In the genomic region with DNA sequence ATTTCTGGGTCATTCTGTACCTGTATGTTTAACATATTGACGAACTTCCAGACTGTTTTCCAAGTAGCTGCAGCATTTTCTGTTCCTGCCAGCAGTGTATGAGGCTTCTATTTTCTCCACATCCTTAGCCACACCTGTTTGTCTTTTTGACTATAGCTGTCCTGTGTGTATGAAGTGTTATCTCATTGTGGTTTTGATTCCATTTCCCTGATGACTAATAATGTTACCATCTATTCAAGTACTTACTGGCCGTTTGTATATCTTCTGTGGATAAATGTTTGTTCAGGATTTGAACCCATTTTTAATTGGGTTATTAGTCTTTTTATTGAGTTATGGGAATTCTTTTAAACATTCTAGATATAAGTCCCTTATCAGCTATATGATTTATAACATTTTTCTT, we compare ENCODE assay signal across 10 cellular contexts.
DNase-seq lines count a peak whose midpoint lies in the region; ATAC-seq and TF ChIP-seq lines count a peak whose summit lies in the region.
"Had no signal": no experiment of that assay in that cellular context is flagged by ENCODE, and none has a peak within 500 bp of the region (broad histone marks: within the 10 kb centered on the region; RNA-seq: fewer than 3 reads in every experiment).

No MANE protein-coding gene starts in this region.

- POLR2A ChIA-PET in naive thymus-derived CD8-positive, alpha-beta T cell (lab: Charles Lee): no interaction called here

- no peaks in the 10 kb centered on the region for H3K9me3 Mint-ChIP-seq in activated T-cell treated with anti-CD3 and anti-CD28 coated beads, Interleukin-2, amount 50 U/mL, for 72 hours
- H3K9me3 Mint-ChIP-seq in activated T-cell treated with anti-CD3 and anti-CD28 coated beads, Interleukin-2, amount 50 U/mL, for 4 hours: no peaks in the 10 kb centered on the region
- H3K9me3 Mint-ChIP-seq in stimulated activated naive CD8-positive, alpha-beta T cell treated with anti-CD3 and anti-CD28 coated beads, Interleukin-15, amount 100 ng/mL, for 72 hours: no peaks in the 10 kb centered on the region
- no peaks in the 10 kb centered on the region for H3K9me3 Mint-ChIP-seq in naive thymus-derived CD8-positive, alpha-beta T cell
- H3K9me3 Mint-ChIP-seq in Calu3 (ENCODE audit: low read depth, unreplicated experiment): no peaks in the 10 kb centered on the region
- H3K9me3 Mint-ChIP-seq: H9 had no signal

- ATAC-seq in activated T-cell treated with anti-CD3 and anti-CD28 coated beads, Interleukin-2, amount 50 U/mL, for 72 hours (replicated peaks in 1 of 2): peak; percentile 72 to 81
- ATAC-seq in activated T-cell treated with anti-CD3 and anti-CD28 coated beads, Interleukin-2, amount 50 U/mL, for 4 hours: no peak
- ATAC-seq in stimulated activated naive CD8-positive, alpha-beta T cell treated with anti-CD3 and anti-CD28 coated beads, Interleukin-15, amount 100 ng/mL, for 72 hours: peak; percentile 89
- no peak for ATAC-seq in naive thymus-derived CD8-positive, alpha-beta T cell

- intact Hi-C loops in mammary epithelial cell (cut with micrococcal nuclease): no loop called here
- intact Hi-C loops in Calu3 (cut with micrococcal nuclease; ENCODE audit: unreplicated experiment): no loop called here

- no peak for TF ChIP-seq CTCF in mammary epithelial cell (conservative IDR thresholded peaks at IDR 0.05 in 1 of 2, IDR thresholded peaks at IDR 0.05 in 1 of 2; ENCODE audit: extremely low read depth in 1 of 2, insufficient read depth in 1 of 2, low read depth in 1 of 2, low read length in 2 of 2)
- TF ChIP-seq CTCF in Calu3 (IDR thresholded peaks at IDR 0.05; ENCODE audit: unreplicated experiment): no peak

- 0% methylated on average over 2 of the region's 2 CpGs for WGBS in mammary epithelial cell (ENCODE audit: low coverage, missing lambda C conversion rate)

- H3K9me3 ChIP-seq in mammary epithelial cell (replicated peaks; ENCODE audit: insufficient read depth, low read length): no peaks in the 10 kb centered on the region
- H3K9me3 ChIP-seq: colonic mucosa had no signal

- H3K36me3 Mint-ChIP-seq in activated T-cell treated with anti-CD3 and anti-CD28 coated beads, Interleukin-2, amount 50 U/mL, for 72 hours (ENCODE audit: insufficient read depth in 2 of 2): no peaks in the 10 kb centered on the region
- peaks cover 14% of the 10 kb centered on the region for H3K36me3 Mint-ChIP-seq in activated T-cell treated with anti-CD3 and anti-CD28 coated beads, Interleukin-2, amount 50 U/mL, for 4 hours (ENCODE audit: insufficient read depth)
- peaks cover 5 to 30% (median 25%) of the 10 kb centered on the region in 3 donors for H3K36me3 Mint-ChIP-seq in naive thymus-derived CD8-positive, alpha-beta T cell
- H3K36me3 Mint-ChIP-seq in Calu3 (ENCODE audit: insufficient read depth, unreplicated experiment): no peaks in the 10 kb centered on the region

- no peak overlapping the region for H3K27ac Mint-ChIP-seq in activated T-cell treated with anti-CD3 and anti-CD28 coated beads, Interleukin-2, amount 50 U/mL, for 72 hours
- H3K27ac Mint-ChIP-seq in stimulated activated naive CD8-positive, alpha-beta T cell treated with anti-CD3 and anti-CD28 coated beads, Interleukin-15, amount 100 ng/mL, for 72 hours: no peak overlapping the region
- no peak overlapping the region for H3K27ac Mint-ChIP-seq in naive thymus-derived CD8-positive, alpha-beta T cell
- no peak overlapping the region for H3K27ac Mint-ChIP-seq in Calu3 (ENCODE audit: unreplicated experiment)
- H3K27ac Mint-ChIP-seq: H9 had no signal

- H4K20me1 ChIP-seq in mammary epithelial cell (ENCODE audit: insufficient read depth, low read length): no peaks in the 10 kb centered on the region

- H3K4me1 Mint-ChIP-seq in activated T-cell treated with anti-CD3 and anti-CD28 coated beads, Interleukin-2, amount 50 U/mL, for 72 hours (ENCODE audit: low read depth): peaks cover 13% of the 10 kb centered on the region
- peaks cover 6% of the 10 kb centered on the region for H3K4me1 Mint-ChIP-seq in activated T-cell treated with anti-CD3 and anti-CD28 coated beads, Interleukin-2, amount 50 U/mL, for 4 hours (ENCODE audit: low read depth)
- H3K4me1 Mint-ChIP-seq in stimulated activated naive CD8-positive, alpha-beta T cell treated with anti-CD3 and anti-CD28 coated beads, Interleukin-15, amount 100 ng/mL, for 72 hours: peaks cover 8% of the 10 kb centered on the region
- peaks cover 0 to 8% (median 3%) of the 10 kb centered on the region in 4 donors for H3K4me1 Mint-ChIP-seq in naive thymus-derived CD8-positive, alpha-beta T cell
- H3K4me1 Mint-ChIP-seq in Calu3 (ENCODE audit: low read depth, unreplicated experiment): peaks cover 16% of the 10 kb centered on the region

- no peak overlapping the region for H3K4me3 Mint-ChIP-seq in activated T-cell treated with anti-CD3 and anti-CD28 coated beads, Interleukin-2, amount 50 U/mL, for 72 hours
- H3K4me3 Mint-ChIP-seq in activated T-cell treated with anti-CD3 and anti-CD28 coated beads, Interleukin-2, amount 50 U/mL, for 4 hours: no peak overlapping the region
- H3K4me3 Mint-ChIP-seq in stimulated activated naive CD8-positive, alpha-beta T cell treated with anti-CD3 and anti-CD28 coated beads, Interleukin-15, amount 100 ng/mL, for 72 hours: no peak overlapping the region
- H3K4me3 Mint-ChIP-seq in naive thymus-derived CD8-positive, alpha-beta T cell: no peak overlapping the region
- H3K4me3 Mint-ChIP-seq in Calu3 (ENCODE audit: low read depth, unreplicated experiment): no peak overlapping the region
- H3K4me3 Mint-ChIP-seq: H9 had no signal

- H2AFZ ChIP-seq in mammary epithelial cell (ENCODE audit: low read depth, low read length): no peak overlapping the region

- no peak overlapping the region for H3K9ac ChIP-seq in mammary epithelial cell (ENCODE audit: insufficient read depth, low read length)

- H3K27ac ChIP-seq in mammary epithelial cell (ENCODE audit: insufficient read depth, low read depth, low read length): peak overlapping the region; percentile 31
- H3K27ac ChIP-seq: colonic mucosa had no signal

- peak overlapping the region; percentile 49 for H3K4me2 ChIP-seq in mammary epithelial cell (ENCODE audit: insufficient read depth, low read depth, low read length)

- no TSS peak for BruUV-seq in mammary epithelial cell (replicated peaks; lab: Mats Ljungman, UMichigan)
- no TSS peak for BruUV-seq in Calu3 (replicated peaks; lab: Mats Ljungman, UMichigan)

- no peaks in the 10 kb centered on the region for H3K36me3 ChIP-seq in mammary epithelial cell (ENCODE audit: insufficient read depth, low read length)
- H3K36me3 ChIP-seq: colonic mucosa had no signal

- in situ Hi-C loops in mammary epithelial cell (cut with MboI; ENCODE audit: low sequenced_read_pairs in 2 of 2): no loop called here

- dilution Hi-C loops in mammary epithelial cell (cut with HindIII; ENCODE audit: low sequenced_read_pairs): no loop called here

- H3K4me3 ChIP-seq in mammary epithelial cell (replicated peaks in 1 of 3; ENCODE audit: insufficient read depth in 1 of 3, low read depth in 2 of 3, low read length in 3 of 3): no peak overlapping the region
- H3K4me3 ChIP-seq: colonic mucosa had no signal

- no peaks in the 10 kb centered on the region for H3K27me3 ChIP-seq in mammary epithelial cell (ENCODE audit: insufficient read depth, low read length)
- H3K27me3 ChIP-seq: colonic mucosa had no signal

- DNase-seq in activated T-cell treated with anti-CD3 and anti-CD28 coated beads, Interleukin-2, amount 50 U/mL, for 72 hours: no peak
- no peak for DNase-seq in activated T-cell treated with anti-CD3 and anti-CD28 coated beads, Interleukin-2, amount 50 U/mL, for 4 hours
- DNase-seq in LoVo (ENCODE audit: low spot score) (peak; percentile 82), mammary epithelial cell (peak; percentile 90), NCI-H2081 (lab: John Stamatoyannopoulos, UW) (no peak), Calu3 (no peak)
- DNase-seq in stimulated activated naive CD8-positive, alpha-beta T cell treated with anti-CD3 and anti-CD28 coated beads, Interleukin-15, amount 100 ng/mL, for 72 hours: no peak
- DNase-seq in naive thymus-derived CD8-positive, alpha-beta T cell: no peak
- DNase-seq: colonic mucosa, H9 had no signal

- CTCF ChIA-PET in mammary epithelial cell (lab: Charles Lee; ENCODE audit: low non-redundant PET) (no interaction called here), Calu3 (lab: Charles Lee) (no interaction called here)

- no peaks in the 10 kb centered on the region for H3K79me2 ChIP-seq in mammary epithelial cell (ENCODE audit: insufficient read depth, low read length)

- peaks cover 48% of the 10 kb centered on the region for H3K4me1 ChIP-seq in mammary epithelial cell (ENCODE audit: insufficient read depth, low read length)
- H3K4me1 ChIP-seq: colonic mucosa had no signal

- H3K27me3 Mint-ChIP-seq in activated T-cell treated with anti-CD3 and anti-CD28 coated beads, Interleukin-2, amount 50 U/mL, for 72 hours (ENCODE audit: low read depth): no peaks in the 10 kb centered on the region
- H3K27me3 Mint-ChIP-seq in activated T-cell treated with anti-CD3 and anti-CD28 coated beads, Interleukin-2, amount 50 U/mL, for 4 hours (ENCODE audit: low read depth): no peaks in the 10 kb centered on the region
- H3K27me3 Mint-ChIP-seq in stimulated activated naive CD8-positive, alpha-beta T cell treated with anti-CD3 and anti-CD28 coated beads, Interleukin-15, amount 100 ng/mL, for 72 hours: no peaks in the 10 kb centered on the region
- no peaks in the 10 kb centered on the region for H3K27me3 Mint-ChIP-seq in naive thymus-derived CD8-positive, alpha-beta T cell
- no peaks in the 10 kb centered on the region for H3K27me3 Mint-ChIP-seq in Calu3 (ENCODE audit: unreplicated experiment)

Comparison
In these comparisons a context has a peak if more than half of its experiments do, and no peak if none do; other contexts are left out.
1. ATAC-seq: peak in activated T-cell treated with anti-CD3 and anti-CD28 coated beads, Interleukin-2, amount 50 U/mL, for 72 hours (2 of 2) and stimulated activated naive CD8-positive, alpha-beta T cell treated with anti-CD3 and anti-CD28 coated beads, Interleukin-15, amount 100 ng/mL, for 72 hours (single experiment); none in activated T-cell treated with anti-CD3 and anti-CD28 coated beads, Interleukin-2, amount 50 U/mL, for 4 hours (0 of 2) and naive thymus-derived CD8-positive, alpha-beta T cell (0 of 2).
2. DNase-seq: peak in LoVo (single experiment) and mammary epithelial cell (single experiment); none in activated T-cell treated with anti-CD3 and anti-CD28 coated beads, Interleukin-2, amount 50 U/mL, for 72 hours (0 of 2), activated T-cell treated with anti-CD3 and anti-CD28 coated beads, Interleukin-2, amount 50 U/mL, for 4 hours (single experiment), stimulated activated naive CD8-positive, alpha-beta T cell treated with anti-CD3 and anti-CD28 coated beads, Interleukin-15, amount 100 ng/mL, for 72 hours (0 of 2), naive thymus-derived CD8-positive, alpha-beta T cell (0 of 10), NCI-H2081 (0 of 2) and Calu3 (single experiment).